In genomic region chr17:2397247-2398171, GRCh38 we compare ENCODE assay signal across 7 cellular contexts. TPM values are rescaled to one million over a fixed set of nuclear protein-coding genes. Genes with fewer than 3 reads are reported as not detected.
A peak's percentile ranks its signal among the peaks of the same experiment; 100 is the strongest.
DNase-seq lines count a peak whose midpoint lies in the region; ATAC-seq and TF ChIP-seq lines count a peak whose summit lies in the region.

No MANE protein-coding gene starts in this region.

- H3K9me3 ChIP-seq in stomach smooth muscle (ENCODE audit: control insufficient read depth in 2 of 2, low read length in 2 of 2), result no peaks in the 10 kb centered on the region

- DNase-seq in HL-60 (ENCODE audit: low read depth in 1 of 2, low spot score in 1 of 2) (no peak), immature natural killer cell (no peak), NCI-H2029 (lab: John Stamatoyannopoulos, UW) (no peak), NCI-H1436 (lab: John Stamatoyannopoulos, UW) (no peak)

- no peaks in the 10 kb centered on the region for H3K27me3 Mint-ChIP-seq in activated naive CD8-positive, alpha-beta T cell
- H3K27me3 Mint-ChIP-seq in immature natural killer cell (ENCODE audit: low read depth in 3 of 3), result peaks cover 31 to 41% (median 31%) of the 10 kb centered on the region in 3 donors

- no peaks in the 10 kb centered on the region for H3K9me3 Mint-ChIP-seq in activated naive CD8-positive, alpha-beta T cell (ENCODE audit: low read depth)
- H3K9me3 Mint-ChIP-seq in immature natural killer cell, result no peaks in the 10 kb centered on the region

- peak overlapping the region; percentile 85 to 100 for H3K9ac ChIP-seq in stomach smooth muscle (ENCODE audit: low read length in 2 of 2)

- peaks cover 66% of the 10 kb centered on the region for H3K4me1 ChIP-seq in stomach smooth muscle (ENCODE audit: control insufficient read depth, insufficient read depth, low read length)

- peak overlapping the region; percentile 93 for H3K27ac ChIP-seq in HL-60 (replicated peaks)
- peak overlapping the region; percentile 99 for H3K27ac ChIP-seq in stomach smooth muscle (ENCODE audit: low read length)

- no peaks in the 10 kb centered on the region for H3K36me3 ChIP-seq in stomach smooth muscle (ENCODE audit: control insufficient read depth in 2 of 2, insufficient read depth in 2 of 2, low read length in 2 of 2)

- no peak for TF ChIP-seq CTCF in HL-60 (IDR thresholded peaks at IDR 0.05; ENCODE audit: insufficient read depth, low read length)

- ATAC-seq in HG02759 (IDR thresholded peaks at IDR 0.05; ENCODE audit: unreplicated experiment), result no peak

- peak overlapping the region; percentile 64 for H3K27ac Mint-ChIP-seq in activated naive CD8-positive, alpha-beta T cell
- peak overlapping the region; percentile 50 to 99 (median 84) for H3K27ac Mint-ChIP-seq in immature natural killer cell

- peaks cover 42% of the 10 kb centered on the region for H3K4me1 Mint-ChIP-seq in activated naive CD8-positive, alpha-beta T cell (ENCODE audit: low read depth)
- peaks cover 34 to 41% of the 10 kb centered on the region in 2 donors for H3K4me1 Mint-ChIP-seq in immature natural killer cell

- no peaks in the 10 kb centered on the region for H3K36me3 Mint-ChIP-seq in activated naive CD8-positive, alpha-beta T cell
- no peaks in the 10 kb centered on the region for H3K36me3 Mint-ChIP-seq in immature natural killer cell

- H3K4me3 ChIP-seq in HL-60 (replicated peaks; ENCODE audit: insufficient read depth, low read length) (peak overlapping the region; percentile 31), stomach smooth muscle (ENCODE audit: low read length in 2 of 2) (peak overlapping the region; percentile 75 to 96)

- peak overlapping the region; percentile 73 for H3K4me3 Mint-ChIP-seq in activated naive CD8-positive, alpha-beta T cell
- H3K4me3 Mint-ChIP-seq in immature natural killer cell, result peak overlapping the region; percentile 15 to 99 (median 66)

- no peaks in the 10 kb centered on the region for H3K27me3 ChIP-seq in HL-60 (ENCODE audit: insufficient read depth, poor library complexity, severe bottlenecking)
- no peaks in the 10 kb centered on the region for H3K27me3 ChIP-seq in stomach smooth muscle (ENCODE audit: control insufficient read depth in 1 of 2, insufficient read depth in 2 of 2, low read length in 2 of 2)

RNA-seq across cellular contexts. Expression of gene MNT, which starts 3.4 kb away (rescaled TPM):
- polyA plus RNA-seq in immature natural killer cell, result 1 to 10 TPM in 1 of 3 donors, under 1 TPM in 2; 0.10 to 1.1 (median 0.64) TPM
